Comparison of ENCODE assay signal across 18 cellular contexts in the genomic region with DNA sequence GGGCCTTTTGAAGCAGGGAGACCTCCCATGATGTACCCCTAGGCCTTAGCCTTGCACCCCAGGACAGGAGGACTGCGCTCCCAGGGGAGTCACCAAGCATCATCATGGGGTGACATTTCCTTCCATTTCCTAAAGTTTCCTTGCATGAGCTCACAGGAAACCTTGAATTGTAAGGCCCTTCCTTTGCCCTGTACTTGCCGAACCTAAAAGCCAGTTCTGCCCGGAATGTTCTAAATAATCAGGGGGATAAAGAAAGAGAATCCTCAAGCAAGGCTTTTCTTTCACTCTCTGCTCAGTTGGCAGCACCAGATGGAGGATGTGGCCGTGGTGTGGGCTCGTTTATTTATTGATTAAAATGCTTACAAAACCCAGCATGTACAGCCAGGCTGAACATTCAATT.
"Had no signal": no experiment of that assay in that cellular context is flagged by ENCODE, and none has a peak within 500 bp of the region (broad histone marks: within the 10 kb centered on the region; RNA-seq: fewer than 3 reads in every experiment).

No MANE protein-coding gene starts in this region.

- H3K4me1 ChIP-seq: pancreas, thyroid gland, uterus had no signal

- H3K9me3 ChIP-seq: pancreas, sigmoid colon, thyroid gland, uterus had no signal

- H3K27me3 ChIP-seq: pancreas, sigmoid colon, spleen, thyroid gland, uterus had no signal

- H3K27ac ChIP-seq: pancreas, sigmoid colon, spleen, thyroid gland, uterus had no signal

- ATAC-seq: activated CD8-positive, alpha-beta T cell treated with anti-CD3 and anti-CD28 coated beads, Interleukin-2, amount 10 ng/mL, durations not matched to agents 7 days and 5 days; left ventricle myocardium superior; naive thymus-derived CD4-positive, alpha-beta T cell; pancreas had no signal

- H3K36me3 ChIP-seq: pancreas, sigmoid colon, spleen, thyroid gland, uterus had no signal

- H3K4me3 ChIP-seq: coronary artery, pancreas, sigmoid colon, spleen, thyroid gland, uterus had no signal

- DNase-seq: activated CD4-positive, alpha-beta T cell treated with anti-CD3 and anti-CD28 coated beads, Interleukin-2, amount 10 ng/mL, durations not matched to agents 24 days and 14 days; activated CD8-positive, alpha-beta T cell treated with anti-CD3 and anti-CD28 coated beads, Interleukin-2, amount 10 ng/mL, durations not matched to agents 7 days and 5 days; activated naive CD4-positive, alpha-beta T cell treated with Interleukin-2 at 50 U/mL for 16 hours; activated naive CD8-positive, alpha-beta T cell treated with anti-CD3 and anti-CD28 coated beads, Interleukin-2, amount 10 ng/mL, durations not matched to agents 7 days and 5 days; activated T-cell treated with anti-CD3 and anti-CD28 coated beads, Interleukin-2, amount 50 U/mL, for 24 hours; caudate nucleus; immature natural killer cell; kidney glomerular epithelial cell; left ventricle myocardium superior; mesendoderm; naive thymus-derived CD4-positive, alpha-beta T cell; pancreas; sigmoid colon; spleen; stimulated activated naive B cell treated with anti-CD40 and anti-IgM and Interleukin-4, amounts not matched to agents 10 μg/mL and 1 μg/mL and 100 μg/mL, for 72 hours; thyroid gland; uterus had no signal
